In genomic region chr3:115658337-115659181, GRCh38 we compare ENCODE assay signal across 8 cellular contexts. TPM values are rescaled to one million over a fixed set of nuclear protein-coding genes. Genes with fewer than 3 reads are reported as not detected.
DNase-seq lines count a peak whose midpoint lies in the region; ATAC-seq, FAIRE-seq and TF ChIP-seq lines count a peak whose summit lies in the region.

No MANE protein-coding gene starts in this region.

- no peaks in the 10 kb centered on the region for H3K27me3 Mint-ChIP-seq in Caco-2 (ENCODE audit: insufficient read depth, unreplicated experiment)
- H3K27me3 Mint-ChIP-seq in activated T-helper 17 cell treated with anti-CD3 and anti-CD28 coated beads, Interleukin-2, amount 50 U/mL, for 72 hours = no peaks in the 10 kb centered on the region
- no peaks in the 10 kb centered on the region for H3K27me3 Mint-ChIP-seq in naive thymus-derived CD8-positive, alpha-beta T cell
- H3K27me3 Mint-ChIP-seq in stimulated activated naive B cell treated with anti-CD40 and anti-IgM and Interleukin-4, amounts not matched to agents 10 μg/mL and 1 μg/mL and 100 μg/mL, for 72 hours = no peaks in the 10 kb centered on the region

- no peak overlapping the region for H3K27ac ChIP-seq in PC-3 (ENCODE audit: low read length)

- H3K9me3 Mint-ChIP-seq in Caco-2 (ENCODE audit: unreplicated experiment) = no peaks in the 10 kb centered on the region
- no peaks in the 10 kb centered on the region for H3K9me3 Mint-ChIP-seq in activated T-helper 17 cell treated with anti-CD3 and anti-CD28 coated beads, Interleukin-2, amount 50 U/mL, for 72 hours
- no peaks in the 10 kb centered on the region for H3K9me3 Mint-ChIP-seq in naive thymus-derived CD8-positive, alpha-beta T cell
- no peaks in the 10 kb centered on the region for H3K9me3 Mint-ChIP-seq in stimulated activated naive B cell treated with anti-CD40 and anti-IgM and Interleukin-4, amounts not matched to agents 10 μg/mL and 1 μg/mL and 100 μg/mL, for 72 hours

- intact Hi-C loops in Caco-2 (cut with micrococcal nuclease; ENCODE audit: unreplicated experiment) = loop anchor here (2.0 kb wide), 1 partner anchor 34 kb away; no protein-coding TSS in a partner anchor
- intact Hi-C loops in PC-3 (cut with micrococcal nuclease) = loop anchor here (1.0 kb wide), 1 partner anchor 126 kb away; no protein-coding TSS in a partner anchor

- BruUV-seq in Caco-2 (replicated peaks; lab: Mats Ljungman, UMichigan) (no TSS peak), PC-3 (replicated peaks; lab: Mats Ljungman, UMichigan) (no TSS peak)

- no peaks in the 10 kb centered on the region for H3K79me2 ChIP-seq in PC-3 (ENCODE audit: low read length)

- H4K20me1 ChIP-seq in PC-3 (ENCODE audit: low read length) = no peaks in the 10 kb centered on the region

- H3F3A ChIP-seq in PC-3 (ENCODE audit: low read length, unreplicated experiment) = no peaks in the 10 kb centered on the region

- DNase-seq in Caco-2 (peak; percentile 43 to 57), HTR-8/SVneo (ENCODE audit: insufficient read length, low spot score) (peak; percentile 61), PC-3 (peak; percentile 66), fibroblast of peridontal ligament (ENCODE audit: extremely low read depth) (peak; percentile 90)
- peak; percentile 57 to 86 (median 69) for DNase-seq in naive thymus-derived CD8-positive, alpha-beta T cell
- DNase-seq in stimulated activated naive B cell treated with anti-CD40 and anti-IgM and Interleukin-4, amounts not matched to agents 10 μg/mL and 1 μg/mL and 100 μg/mL, for 72 hours = peak; percentile 77

- peak overlapping the region; percentile 90 for H3K4me2 ChIP-seq in PC-3 (ENCODE audit: low read length)

- TF ChIP-seq CTCF in Caco-2 (IDR thresholded peaks at IDR 0.05; ENCODE audit: insufficient read depth in 1 of 2, low read depth in 1 of 2, low read length in 1 of 2, severe bottlenecking in 1 of 2, unreplicated experiment in 1 of 2) (no peak), PC-3 (conservative IDR thresholded peaks at IDR 0.05; ENCODE audit: low read depth, low read length) (no peak)

- H3K36me3 ChIP-seq in Caco-2 (ENCODE audit: control insufficient read depth, insufficient read depth, low read length) (no peaks in the 10 kb centered on the region), PC-3 (ENCODE audit: low read depth, low read length) (no peaks in the 10 kb centered on the region)

- POLR2A ChIA-PET in Caco-2 (lab: Charles Lee) (no interaction called here), PC-3 (lab: Charles Lee; ENCODE audit: unreplicated experiment) (no interaction called here)
- POLR2A ChIA-PET in naive thymus-derived CD8-positive, alpha-beta T cell (lab: Charles Lee) = interaction anchor here (0.7 kb wide), 1 partner anchor 1445 kb away, joined by 5 read pairs; no protein-coding TSS in a partner anchor

- H3K4me3 Mint-ChIP-seq in Caco-2 (ENCODE audit: unreplicated experiment) = peak overlapping the region; percentile 96
- H3K4me3 Mint-ChIP-seq in activated T-helper 17 cell treated with anti-CD3 and anti-CD28 coated beads, Interleukin-2, amount 50 U/mL, for 72 hours = peak overlapping the region; percentile 86
- peak overlapping the region; percentile 84 to 99 (median 96) for H3K4me3 Mint-ChIP-seq in naive thymus-derived CD8-positive, alpha-beta T cell
- peak overlapping the region; percentile 89 to 95 for H3K4me3 Mint-ChIP-seq in stimulated activated naive B cell treated with anti-CD40 and anti-IgM and Interleukin-4, amounts not matched to agents 10 μg/mL and 1 μg/mL and 100 μg/mL, for 72 hours

- H3K4me1 ChIP-seq in Caco-2 (no peaks in the 10 kb centered on the region), PC-3 (ENCODE audit: insufficient read depth, low read length) (peaks cover 5% of the 10 kb centered on the region)

- H3K9me3 ChIP-seq in Caco-2 = no peaks in the 10 kb centered on the region
- no peaks in the 10 kb centered on the region for H3K9me3 ChIP-seq in PC-3 (ENCODE audit: low read length)

- peaks cover 6% of the 10 kb centered on the region for H3K4me1 Mint-ChIP-seq in Caco-2 (ENCODE audit: low read depth, unreplicated experiment)
- H3K4me1 Mint-ChIP-seq in activated T-helper 17 cell treated with anti-CD3 and anti-CD28 coated beads, Interleukin-2, amount 50 U/mL, for 72 hours = peaks cover 17% of the 10 kb centered on the region
- peaks cover 11 to 35% (median 26%) of the 10 kb centered on the region in 4 donors for H3K4me1 Mint-ChIP-seq in naive thymus-derived CD8-positive, alpha-beta T cell
- peaks cover 17 to 32% of the 10 kb centered on the region in 2 donors for H3K4me1 Mint-ChIP-seq in stimulated activated naive B cell treated with anti-CD40 and anti-IgM and Interleukin-4, amounts not matched to agents 10 μg/mL and 1 μg/mL and 100 μg/mL, for 72 hours

- peak overlapping the region; percentile 93 for H2AFZ ChIP-seq in PC-3 (ENCODE audit: low read length)

- peak overlapping the region; percentile 71 for H3K27ac Mint-ChIP-seq in Caco-2 (ENCODE audit: unreplicated experiment)
- peak overlapping the region; percentile 94 for H3K27ac Mint-ChIP-seq in activated T-helper 17 cell treated with anti-CD3 and anti-CD28 coated beads, Interleukin-2, amount 50 U/mL, for 72 hours
- peak overlapping the region; percentile 95 to 100 (median 98) for H3K27ac Mint-ChIP-seq in naive thymus-derived CD8-positive, alpha-beta T cell
- peak overlapping the region; percentile 97 for H3K27ac Mint-ChIP-seq in stimulated activated naive B cell treated with anti-CD40 and anti-IgM and Interleukin-4, amounts not matched to agents 10 μg/mL and 1 μg/mL and 100 μg/mL, for 72 hours

- H3K27me3 ChIP-seq in Caco-2 (replicated peaks; ENCODE audit: control insufficient read depth, insufficient read depth, low read length) (no peaks in the 10 kb centered on the region), PC-3 (ENCODE audit: low read length) (peaks cover 37% of the 10 kb centered on the region)

- peak; percentile 76 for ATAC-seq in GM21390 (IDR thresholded peaks at IDR 0.05; ENCODE audit: unreplicated experiment)
- peak; percentile 90 for ATAC-seq in PC-3
- peak; percentile 93 for ATAC-seq in activated T-helper 17 cell treated with anti-CD3 and anti-CD28 coated beads, Interleukin-2, amount 50 U/mL, for 72 hours (replicated peaks)
- peak; percentile 87 to 94 for ATAC-seq in naive thymus-derived CD8-positive, alpha-beta T cell
- ATAC-seq in stimulated activated naive B cell treated with anti-CD40 and anti-IgM and Interleukin-4, amounts not matched to agents 10 μg/mL and 1 μg/mL and 100 μg/mL, for 72 hours (replicated peaks) = peak; percentile 93 to 94

- H3K9ac ChIP-seq in PC-3 (ENCODE audit: low read length) = peak overlapping the region; percentile 72

- peak overlapping the region; percentile 57 for H3K4me3 ChIP-seq in Caco-2 (ENCODE audit: low read depth, low read length)
- H3K4me3 ChIP-seq in PC-3 (ENCODE audit: low read length) = peak overlapping the region; percentile 80

- no peaks in the 10 kb centered on the region for H3K9me2 ChIP-seq in PC-3 (replicated peaks; ENCODE audit: low read length)

- CTCF ChIA-PET in Caco-2 (lab: Charles Lee) = no interaction called here
- CTCF ChIA-PET in PC-3 (lab: Charles Lee) = interaction anchor here (0.6 kb wide), 1 partner anchor 11 kb away, joined by 3 read pairs; no protein-coding TSS in a partner anchor

- H3K36me3 Mint-ChIP-seq in Caco-2 (ENCODE audit: insufficient read depth, unreplicated experiment) = peaks cover 6% of the 10 kb centered on the region
- no peaks in the 10 kb centered on the region for H3K36me3 Mint-ChIP-seq in activated T-helper 17 cell treated with anti-CD3 and anti-CD28 coated beads, Interleukin-2, amount 50 U/mL, for 72 hours (ENCODE audit: low read depth)
- H3K36me3 Mint-ChIP-seq in naive thymus-derived CD8-positive, alpha-beta T cell = no peaks in the 10 kb centered on the region
- H3K36me3 Mint-ChIP-seq in stimulated activated naive B cell treated with anti-CD40 and anti-IgM and Interleukin-4, amounts not matched to agents 10 μg/mL and 1 μg/mL and 100 μg/mL, for 72 hours = no peaks in the 10 kb centered on the region

- FAIRE-seq in HTR-8/SVneo (lab: Jason Lieb, UNC) = no peak

RNA-seq across cellular contexts. Expression of gene GAP43, which starts 35.2 kb away (rescaled TPM):
- not detected in 2 replicates for total RNA-seq in Caco-2 (2022)
- total RNA-seq in PC-3 (2014; rRNA removed) = not detected in 2 replicates
- total RNA-seq in activated T-helper 17 cell treated with anti-CD3 and anti-CD28 coated beads, Interleukin-2, amount 50 U/mL, for 72 hours = not detected
- total RNA-seq in naive thymus-derived CD8-positive, alpha-beta T cell = not detected
- not detected for polyA plus RNA-seq in naive thymus-derived CD8-positive, alpha-beta T cell
